In genomic region chr2:183408562-183408961, GRCh38 we compare ENCODE assay signal across 34 cellular contexts.
"Had no signal": no experiment of that assay in that cellular context is flagged by ENCODE, and none has a peak within 500 bp of the region (broad histone marks: within the 10 kb centered on the region; RNA-seq: fewer than 3 reads in every experiment).

No MANE protein-coding gene starts in this region.

- H3K9me3 Mint-ChIP-seq: type B pancreatic cell had no signal

- H3K4me1 Mint-ChIP-seq: activated CD4-positive, alpha-beta T cell treated with anti-CD3 and anti-CD28 coated beads, Interleukin-2, amount 10 ng/mL, durations not matched to agents 24 days and 14 days; activated T-helper 17 cell treated with anti-CD3 and anti-CD28 coated beads, Interleukin-2, amount 50 U/mL, for 72 hours; mesothelial cell of epicardium; naive B cell; nephron progenitor cell; stimulated activated effector memory CD8-positive, alpha-beta T cell treated with anti-CD3 and anti-CD28 coated beads, Interleukin-12 subunit alpha, Interleukin-12 subunit beta, amount 100 ng/mL, for 72 hours had no signal

- H3K4me2 ChIP-seq: hepatocyte had no signal

- H3K79me2 ChIP-seq: hepatocyte had no signal

- H3K27ac Mint-ChIP-seq: activated CD4-positive, alpha-beta memory T cell treated with anti-CD3 and anti-CD28 coated beads for 36 hours; activated CD4-positive, alpha-beta T cell treated with anti-CD3 and anti-CD28 coated beads, Interleukin-2, amount 10 ng/mL, durations not matched to agents 24 days and 14 days; activated T-helper 17 cell treated with anti-CD3 and anti-CD28 coated beads, Interleukin-2, amount 50 U/mL, for 72 hours; effector memory CD8-positive, alpha-beta T cell; mesothelial cell of epicardium; naive B cell; nephron progenitor cell; stimulated activated effector memory CD8-positive, alpha-beta T cell treated with anti-CD3 and anti-CD28 coated beads, Interleukin-12 subunit alpha, Interleukin-12 subunit beta, amount 100 ng/mL, for 72 hours; stimulated activated naive CD8-positive, alpha-beta T cell treated with anti-CD3 and anti-CD28 coated beads, Interleukin-15, Interleukin-2, amounts not matched to agents 100 ng/mL and 50 ng/mL, for 24 hours; T-helper 1 cell treated with Interleukin-12 subunit alpha and Interleukin-12 subunit beta and Interleukin-4 antibody, amounts not matched to agents 30 μg/mL and 1 μg/mL, for 36 hours; type B pancreatic cell had no signal

- H3K36me3 ChIP-seq: gastrocnemius medialis, pancreas, prostate gland, sigmoid colon, thoracic aorta, vagina, WERI-Rb-1 had no signal

- H3K27ac ChIP-seq: gastrocnemius medialis, hepatocyte, pancreas, prostate gland, sigmoid colon, thoracic aorta, vagina, WERI-Rb-1 had no signal

- ATAC-seq: activated T-cell treated with anti-CD3 and anti-CD28 coated beads, Interleukin-2, amount 50 U/mL, for 4 hours; activated T-helper 17 cell treated with anti-CD3 and anti-CD28 coated beads, Interleukin-2, amount 50 U/mL, for 72 hours; effector memory CD8-positive, alpha-beta T cell; gastrocnemius medialis; left cardiac atrium; left ventricle myocardium superior; pancreas; stimulated activated effector memory CD8-positive, alpha-beta T cell treated with anti-CD3 and anti-CD28 coated beads, Interleukin-12 subunit alpha, Interleukin-12 subunit beta, amount 100 ng/mL, for 72 hours had no signal

- H3K27me3 ChIP-seq: gastrocnemius medialis, hepatocyte, pancreas, sigmoid colon, vagina had no signal

- DNase-seq: activated CD4-positive, alpha-beta memory T cell treated with anti-CD3 and anti-CD28 coated beads for 36 hours; activated CD4-positive, alpha-beta T cell treated with anti-CD3 and anti-CD28 coated beads, Interleukin-2, amount 10 ng/mL, durations not matched to agents 24 days and 14 days; activated CD4-positive, CD25-positive, alpha-beta regulatory T cell treated with anti-CD3 and anti-CD28 coated beads, Interleukin-2, amount 50 U/mL, for 72 hours; activated gamma-delta T cell treated with Interleukin-2 at 50 U/mL for 16 hours; activated naive CD4-positive, alpha-beta T cell treated with anti-CD3 and anti-CD28 coated beads, Interleukin-2, amount 50 U/mL, for 16 hours; activated T-cell treated with anti-CD3 and anti-CD28 coated beads, Interleukin-2, amount 50 U/mL, for 4 hours; amniotic stem cell; caudate nucleus; cortex of kidney; effector memory CD8-positive, alpha-beta T cell; erythroblast; gastrocnemius medialis; left cardiac atrium; left ventricle myocardium superior; naive B cell; nephron progenitor cell; nucleus accumbens; pancreas; retina; sigmoid colon; small intestine; stimulated activated CD4-positive, alpha-beta T cell treated with anti-CD3 and anti-CD28 coated beads, Interleukin-4, amount 100 ng/mL, for 24 hours; T-helper 9 cell; WERI-Rb-1 had no signal

- H3K4me1 ChIP-seq: gastrocnemius medialis, pancreas, prostate gland, sigmoid colon, vagina had no signal

- H3K27me3 Mint-ChIP-seq: activated CD4-positive, alpha-beta memory T cell treated with anti-CD3 and anti-CD28 coated beads for 36 hours; activated CD4-positive, alpha-beta T cell treated with anti-CD3 and anti-CD28 coated beads, Interleukin-2, amount 10 ng/mL, durations not matched to agents 24 days and 14 days; activated T-helper 17 cell treated with anti-CD3 and anti-CD28 coated beads, Interleukin-2, amount 50 U/mL, for 72 hours; effector memory CD8-positive, alpha-beta T cell; naive B cell; stimulated activated naive CD8-positive, alpha-beta T cell treated with anti-CD3 and anti-CD28 coated beads, Interleukin-15, Interleukin-2, amounts not matched to agents 100 ng/mL and 50 ng/mL, for 24 hours; type B pancreatic cell had no signal

- H3K9me3 ChIP-seq: gastrocnemius medialis, pancreas, prostate gland, sigmoid colon, vagina had no signal

- H2AFZ ChIP-seq: hepatocyte had no signal

- H3K4me3 ChIP-seq: gastrocnemius medialis, hepatocyte, pancreas, prostate gland, sigmoid colon, thoracic aorta, vagina had no signal

- H3K36me3 Mint-ChIP-seq: stimulated activated effector memory CD8-positive, alpha-beta T cell treated with anti-CD3 and anti-CD28 coated beads, Interleukin-12 subunit alpha, Interleukin-12 subunit beta, amount 100 ng/mL, for 72 hours; type B pancreatic cell had no signal

- H3K4me3 Mint-ChIP-seq: activated CD4-positive, alpha-beta memory T cell treated with anti-CD3 and anti-CD28 coated beads for 36 hours; activated CD4-positive, alpha-beta T cell treated with anti-CD3 and anti-CD28 coated beads, Interleukin-2, amount 10 ng/mL, durations not matched to agents 24 days and 14 days; activated T-cell treated with anti-CD3 and anti-CD28 coated beads, Interleukin-2, amount 50 U/mL, for 4 hours; activated T-helper 17 cell treated with anti-CD3 and anti-CD28 coated beads, Interleukin-2, amount 50 U/mL, for 72 hours; effector memory CD8-positive, alpha-beta T cell; mesothelial cell of epicardium; naive B cell; nephron progenitor cell; stimulated activated effector memory CD8-positive, alpha-beta T cell treated with anti-CD3 and anti-CD28 coated beads, Interleukin-12 subunit alpha, Interleukin-12 subunit beta, amount 100 ng/mL, for 72 hours; stimulated activated naive CD8-positive, alpha-beta T cell treated with anti-CD3 and anti-CD28 coated beads, Interleukin-15, Interleukin-2, amounts not matched to agents 100 ng/mL and 50 ng/mL, for 24 hours; T-helper 1 cell treated with Interleukin-12 subunit alpha and Interleukin-12 subunit beta and Interleukin-4 antibody, amounts not matched to agents 30 μg/mL and 1 μg/mL, for 36 hours; type B pancreatic cell had no signal
